Comparison of ENCODE assay signal across 15 cellular contexts in genomic region chr13:100490692-100491091, GRCh38.
DNase-seq lines count a peak whose midpoint lies in the region; FAIRE-seq and TF ChIP-seq lines count a peak whose summit lies in the region.
"Had no signal": no experiment of that assay in that cellular context is flagged by ENCODE, and none has a peak within 500 bp of the region (broad histone marks: within the 10 kb centered on the region; RNA-seq: fewer than 3 reads in every experiment).

No MANE protein-coding gene starts in this region.

- TF ChIP-seq CTCF in brain (conservative IDR thresholded peaks at IDR 0.05) (no peak), neural progenitor cell (IDR thresholded peaks at IDR 0.05) (no peak), BE2C (IDR thresholded peaks at IDR 0.05; ENCODE audit: low read depth, low read length) (no peak), vagina (IDR thresholded peaks at IDR 0.05) (no peak)

- H3K9ac ChIP-seq in neural progenitor cell, result no peak overlapping the region

- no peaks in the 10 kb centered on the region for H4K20me1 ChIP-seq in neural progenitor cell (ENCODE audit: low read depth)

- H2AFZ ChIP-seq in neural progenitor cell (replicated peaks), result no peak overlapping the region

- peaks cover 4% of the 10 kb centered on the region for H3K27me3 Mint-ChIP-seq in brain
- H3K27me3 Mint-ChIP-seq in neural progenitor cell (ENCODE audit: insufficient read depth, low read depth), result peaks cover 2% of the 10 kb centered on the region

- FAIRE-seq in H54 (lab: Jason Lieb, UNC), result peak; percentile 73
- FAIRE-seq: K562, RCC 7860 had no signal

- no peak overlapping the region for H3K4me3 Mint-ChIP-seq in brain
- no peak overlapping the region for H3K4me3 Mint-ChIP-seq in neural progenitor cell
- H3K4me3 Mint-ChIP-seq: neural crest cell had no signal

- no peaks in the 10 kb centered on the region for H3K27me3 ChIP-seq in neural progenitor cell
- no peaks in the 10 kb centered on the region for H3K27me3 ChIP-seq in BE2C
- no peaks in the 10 kb centered on the region for H3K27me3 ChIP-seq in vagina

- peaks cover 10% of the 10 kb centered on the region for H3F3A ChIP-seq in neural progenitor cell (ENCODE audit: low read depth)

- H3K4me3 ChIP-seq in neural progenitor cell (no peak overlapping the region), BE2C (ENCODE audit: low read depth, low read length) (no peak overlapping the region), vagina (no peak overlapping the region)
- H3K4me3 ChIP-seq: K562 had no signal

- no peaks in the 10 kb centered on the region for H3K79me2 ChIP-seq in neural progenitor cell (ENCODE audit: low read depth)

- H3K36me3 ChIP-seq in neural progenitor cell, result no peaks in the 10 kb centered on the region
- no peaks in the 10 kb centered on the region for H3K36me3 ChIP-seq in BE2C
- H3K36me3 ChIP-seq in vagina, result no peaks in the 10 kb centered on the region

- TF ChIP-seq POLR2A in H54 (IDR thresholded peaks at IDR 0.05; ENCODE audit: low read depth, low read length), result no peak
- TF ChIP-seq POLR2A in vagina (IDR thresholded peaks at IDR 0.05), result no peak

- peak overlapping the region; percentile 33 for H3K4me2 ChIP-seq in neural progenitor cell

- H3K9me3 Mint-ChIP-seq in brain (peaks cover 0 to 9% (median 5%) of the 10 kb centered on the region in 5 experiments), neural progenitor cell (peaks cover 2% of the 10 kb centered on the region)
- H3K9me3 Mint-ChIP-seq: neural crest cell had no signal

- H3K9me3 ChIP-seq in neural progenitor cell (ENCODE audit: low read depth) (no peaks in the 10 kb centered on the region), BE2C (no peaks in the 10 kb centered on the region), vagina (no peaks in the 10 kb centered on the region)

- H3K27ac Mint-ChIP-seq in brain (peak overlapping the region in 3 of 5 experiments; percentile 16 to 60 (median 30)), neural progenitor cell (peak overlapping the region; percentile 23)

- H3K36me3 Mint-ChIP-seq in brain, result peaks cover 29% of the 10 kb centered on the region
- H3K36me3 Mint-ChIP-seq in neural progenitor cell, result peaks cover 17% of the 10 kb centered on the region

- H3K4me1 Mint-ChIP-seq in brain (peaks cover 19% of the 10 kb centered on the region), neural progenitor cell (peaks cover 18% of the 10 kb centered on the region)

- H3K4me1 ChIP-seq in neural progenitor cell (peaks cover 14% of the 10 kb centered on the region), BE2C (no peaks in the 10 kb centered on the region), vagina (peaks cover 8% of the 10 kb centered on the region)

- intact Hi-C loops in vagina (cut with DNase I), result no loop called here

- DNase-seq in H54 (ENCODE audit: insufficient read length, low spot score) (no peak), NCI-H2081 treated with DMSO at 0.1 percent for 48 hours (lab: John Stamatoyannopoulos, UW) (peak; percentile 45), neural progenitor cell (ENCODE audit: low spot score) (peak; percentile 43), BE2C (no peak), vagina (ENCODE audit: extremely low spot score in 2 of 2) (no peak), hypothalamus (lab: John Stamatoyannopoulos, UW) (no peak), GM19238 (ENCODE audit: insufficient read length, low spot score) (no peak)
- DNase-seq: activated CD4-positive, CD25-positive, alpha-beta regulatory T cell; activated effector memory CD4-positive, alpha-beta T cell treated with anti-CD3 and anti-CD28 coated beads, Interleukin-2, amount 50 U/mL, for 16 hours; glutamatergic neuron; stimulated activated naive CD4-positive, alpha-beta T cell treated with Interleukin-2 at 50 U/mL for 16 hours had no signal

- H3K27ac ChIP-seq in neural progenitor cell, result no peak overlapping the region
- no peak overlapping the region for H3K27ac ChIP-seq in vagina

Comparison
In these comparisons a context has a peak if more than half of its experiments do, and no peak if none do; other contexts are left out.
1. DNase-seq: peak in NCI-H2081 treated with DMSO at 0.1 percent for 48 hours (single experiment) and neural progenitor cell (single experiment); none in H54 (single experiment), BE2C (single experiment), vagina (0 of 2), hypothalamus (0 of 51) and GM19238 (single experiment).